34 cellular contexts compared by ENCODE assay signal in the genomic region with DNA sequence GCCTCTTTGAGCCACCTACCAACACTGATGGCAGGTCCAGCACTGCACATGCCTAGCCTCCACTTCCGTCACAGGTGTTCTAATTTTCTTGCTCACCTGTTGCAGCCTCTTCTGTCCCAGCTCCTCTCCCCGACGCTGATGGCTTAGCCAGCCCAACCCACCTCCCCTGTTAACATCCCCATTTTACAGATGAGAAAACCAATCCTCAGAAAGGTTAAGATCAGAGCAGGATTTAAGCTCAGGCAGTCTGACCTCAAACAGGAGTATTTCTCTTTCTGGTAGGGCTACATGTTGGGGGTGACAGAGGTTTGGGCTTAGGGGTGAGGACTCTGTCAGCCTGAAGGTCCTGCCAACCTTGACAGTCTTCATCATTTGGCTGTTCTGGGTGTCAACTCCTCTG.
"Had no signal": no experiment of that assay in that cellular context is flagged by ENCODE, and none has a peak within 500 bp of the region (broad histone marks: within the 10 kb centered on the region; RNA-seq: fewer than 3 reads in every experiment).

No MANE protein-coding gene starts in this region.

- H3K4me1 Mint-ChIP-seq: activated B cell treated with CpG ODN at 0.5 μM for 24 hours; activated naive CD4-positive, alpha-beta T cell treated with anti-CD3 and anti-CD28 coated beads, Interleukin-2, amount 50 U/mL, for 24 hours; activated naive CD8-positive, alpha-beta T cell treated with anti-CD3 and anti-CD28 coated beads for 36 hours; activated naive CD8-positive, alpha-beta T cell treated with anti-CD3 and anti-CD28 coated beads, Interleukin-2, amount 50 U/mL, for 24 hours had no signal

- H3K27me3 Mint-ChIP-seq: activated CD8-positive, alpha-beta T cell treated with anti-CD3 and anti-CD28 coated beads for 36 hours; activated naive CD4-positive, alpha-beta T cell treated with anti-CD3 and anti-CD28 coated beads, Interleukin-2, amount 50 U/mL, for 24 hours; activated naive CD8-positive, alpha-beta T cell treated with anti-CD3 and anti-CD28 coated beads for 36 hours had no signal

- ATAC-seq: activated CD4-positive, CD25-positive, alpha-beta regulatory T cell treated with anti-CD3 and anti-CD28 coated beads, Interleukin-2, amount 50 U/mL, for 24 hours; activated CD8-positive, alpha-beta T cell treated with anti-CD3 and anti-CD28 coated beads for 36 hours; activated naive CD8-positive, alpha-beta T cell treated with anti-CD3 and anti-CD28 coated beads, Interleukin-2, amount 50 U/mL, for 24 hours; body of pancreas; effector memory CD8-positive, alpha-beta T cell; foreskin keratinocyte; gastrocnemius medialis; T-helper 17 cell had no signal

- H3K9me3 Mint-ChIP-seq: activated B cell treated with CpG ODN at 0.5 μM for 24 hours; activated CD8-positive, alpha-beta T cell treated with anti-CD3 and anti-CD28 coated beads for 36 hours; activated naive CD4-positive, alpha-beta T cell treated with anti-CD3 and anti-CD28 coated beads for 36 hours; activated naive CD4-positive, alpha-beta T cell treated with anti-CD3 and anti-CD28 coated beads, Interleukin-2, amount 50 U/mL, for 24 hours; activated naive CD8-positive, alpha-beta T cell treated with anti-CD3 and anti-CD28 coated beads for 36 hours; activated naive CD8-positive, alpha-beta T cell treated with anti-CD3 and anti-CD28 coated beads, Interleukin-2, amount 50 U/mL, for 24 hours; activated T-helper 1 cell treated with anti-CD3 and anti-CD28 coated beads, Interleukin-12 subunit alpha, Interleukin-12 subunit beta, Interleukin-2, Interleukin-4 antibody, amounts not matched to agents 30 ng/mL and 10 ng/mL and 1 ng/mL, durations not matched to agents 14 hours and 24 hours and 36 hours; activated T-helper 2 cell treated with anti-CD3 and anti-CD28 coated beads, Interferon-gamma antibody, Interleukin-2, Interleukin-4, amounts not matched to agents 10 μg/mL and 5 μg/mL and 100 μg/mL, durations not matched to agents 14 hours and 24 hours and 36 hours; effector memory CD8-positive, alpha-beta T cell; T-helper 2 cell treated with Interferon-gamma antibody and Interleukin-4, amounts not matched to agents 5 μg/mL and 100 μg/mL, for 36 hours had no signal

- H3K9me3 ChIP-seq: adrenal gland, body of pancreas, esophagus muscularis mucosa, gastrocnemius medialis, heart left ventricle had no signal

- H3K27me3 ChIP-seq: adrenal gland, body of pancreas, gastrocnemius medialis had no signal

- H3K36me3 Mint-ChIP-seq: activated naive CD4-positive, alpha-beta T cell treated with anti-CD3 and anti-CD28 coated beads, Interleukin-2, amount 50 U/mL, for 24 hours; activated naive CD8-positive, alpha-beta T cell treated with anti-CD3 and anti-CD28 coated beads for 36 hours had no signal

- H3K4me3 Mint-ChIP-seq: activated B cell treated with CpG ODN at 0.5 μM for 24 hours; activated CD8-positive, alpha-beta T cell treated with anti-CD3 and anti-CD28 coated beads for 36 hours; activated naive CD4-positive, alpha-beta T cell treated with anti-CD3 and anti-CD28 coated beads for 36 hours; activated naive CD4-positive, alpha-beta T cell treated with anti-CD3 and anti-CD28 coated beads, Interleukin-2, amount 50 U/mL, for 24 hours; activated naive CD8-positive, alpha-beta T cell treated with anti-CD3 and anti-CD28 coated beads for 36 hours; activated naive CD8-positive, alpha-beta T cell treated with anti-CD3 and anti-CD28 coated beads, Interleukin-2, amount 50 U/mL, for 24 hours; activated T-helper 1 cell treated with anti-CD3 and anti-CD28 coated beads, Interleukin-12 subunit alpha, Interleukin-12 subunit beta, Interleukin-2, Interleukin-4 antibody, amounts not matched to agents 30 ng/mL and 10 ng/mL and 1 ng/mL, durations not matched to agents 14 hours and 24 hours and 36 hours; effector memory CD8-positive, alpha-beta T cell; T-helper 17 cell; T-helper 2 cell treated with Interferon-gamma antibody and Interleukin-4, amounts not matched to agents 5 μg/mL and 100 μg/mL, for 36 hours had no signal

- H3K4me3 ChIP-seq: adrenal gland, body of pancreas, cardiac muscle cell, coronary artery, esophagus muscularis mucosa, gastrocnemius medialis, heart left ventricle had no signal

- H3K27ac Mint-ChIP-seq: activated B cell treated with CpG ODN at 0.5 μM for 24 hours; activated CD8-positive, alpha-beta T cell treated with anti-CD3 and anti-CD28 coated beads for 36 hours; activated naive CD4-positive, alpha-beta T cell treated with anti-CD3 and anti-CD28 coated beads for 36 hours; activated naive CD4-positive, alpha-beta T cell treated with anti-CD3 and anti-CD28 coated beads, Interleukin-2, amount 50 U/mL, for 24 hours; activated naive CD8-positive, alpha-beta T cell treated with anti-CD3 and anti-CD28 coated beads for 36 hours; activated naive CD8-positive, alpha-beta T cell treated with anti-CD3 and anti-CD28 coated beads, Interleukin-2, amount 50 U/mL, for 24 hours; activated T-helper 1 cell treated with anti-CD3 and anti-CD28 coated beads, Interleukin-12 subunit alpha, Interleukin-12 subunit beta, Interleukin-2, Interleukin-4 antibody, amounts not matched to agents 30 ng/mL and 10 ng/mL and 1 ng/mL, durations not matched to agents 14 hours and 24 hours and 36 hours; activated T-helper 2 cell treated with anti-CD3 and anti-CD28 coated beads, Interferon-gamma antibody, Interleukin-2, Interleukin-4, amounts not matched to agents 10 μg/mL and 5 μg/mL and 100 μg/mL, durations not matched to agents 14 hours and 24 hours and 36 hours; effector memory CD8-positive, alpha-beta T cell; T-helper 17 cell; T-helper 2 cell treated with Interferon-gamma antibody and Interleukin-4, amounts not matched to agents 5 μg/mL and 100 μg/mL, for 36 hours had no signal

- H3K27ac ChIP-seq: adrenal gland, body of pancreas, cardiac muscle cell, coronary artery, esophagus muscularis mucosa, foreskin keratinocyte, gastrocnemius medialis, heart left ventricle, WERI-Rb-1 had no signal

- DNase-seq: activated B cell treated with CpG ODN at 0.5 μM for 24 hours; activated CD4-positive, alpha-beta T cell treated with anti-CD3 and anti-CD28 coated beads for 48 hours; activated CD4-positive, alpha-beta T cell treated with anti-CD3 and anti-CD28 coated beads, Interleukin-2, amount 50 U/mL, for 1 hour; activated CD4-positive, alpha-beta T cell treated with anti-CD3 and anti-CD28 coated beads, Interleukin-2, amount 50 U/mL, for 48 hours; activated CD8-positive, alpha-beta memory T cell treated with anti-CD3 and anti-CD28 coated beads for 24 hours; activated CD8-positive, alpha-beta T cell treated with anti-CD3 and anti-CD28 coated beads for 36 hours; activated naive CD4-positive, alpha-beta T cell treated with anti-CD3 and anti-CD28 coated beads for 36 hours; activated naive CD8-positive, alpha-beta T cell treated with anti-CD3 and anti-CD28 coated beads for 36 hours; activated naive CD8-positive, alpha-beta T cell treated with anti-CD3 and anti-CD28 coated beads, Interleukin-2, amount 50 U/mL, for 24 hours; activated T-cell treated with anti-CD3 and anti-CD28 coated beads, Interleukin-2, amount 50 U/mL, for 48 hours; adrenal gland; amygdala; body of pancreas; central memory CD4-positive, alpha-beta T cell; dermis blood vessel endothelial cell; effector CD4-positive, alpha-beta T cell; effector memory CD8-positive, alpha-beta T cell; erythroblast; foreskin keratinocyte; gastrocnemius medialis; glutamatergic neuron; T-helper 1 cell; T-helper 17 cell; T1000; WERI-Rb-1 had no signal

- H3K4me1 ChIP-seq: body of pancreas had no signal

- H3K36me3 ChIP-seq: adrenal gland, cardiac muscle cell, esophagus muscularis mucosa, gastrocnemius medialis, heart left ventricle, WERI-Rb-1 had no signal
